Comparison of ENCODE assay signal across 9 cellular contexts in the genomic region with DNA sequence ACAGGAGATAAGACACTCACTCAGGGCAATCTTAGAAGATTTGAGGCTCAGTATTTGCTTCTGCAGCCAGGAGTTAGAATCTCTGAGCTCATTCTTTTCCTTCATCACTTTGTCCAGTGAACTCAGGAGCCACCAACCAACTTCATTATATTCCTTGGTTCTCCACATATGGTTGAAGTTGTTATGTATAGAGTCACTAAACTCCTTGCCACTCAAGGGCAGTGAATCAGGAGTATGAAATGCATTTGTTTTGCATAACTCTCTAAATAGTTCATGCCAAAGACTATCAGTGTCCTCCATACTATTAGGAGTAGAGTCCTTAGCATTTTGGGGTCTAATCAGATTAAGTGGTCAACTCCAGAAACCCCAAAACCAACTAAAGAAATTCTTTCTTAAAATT.
"Had no signal": no experiment of that assay in that cellular context is flagged by ENCODE, and none has a peak within 500 bp of the region (broad histone marks: within the 10 kb centered on the region; RNA-seq: fewer than 3 reads in every experiment).

No MANE protein-coding gene starts in this region.

- FAIRE-seq: H1, H54, HepG2 had no signal

- H3K4me2 ChIP-seq: GM23338 had no signal

- DNase-seq: H9, HFFc6, KBM-7 had no signal

- ATAC-seq: GM23338, HCT116, HepG2 had no signal

- H3K36me3 Mint-ChIP-seq: IgD-negative memory B cell had no signal

- H3K27ac Mint-ChIP-seq: GM23338, H9, HFFc6, IgD-negative memory B cell had no signal

- H3K4me1 Mint-ChIP-seq: GM23338, H9 had no signal

- H3K4me3 Mint-ChIP-seq: GM23338, H9, HFFc6, IgD-negative memory B cell had no signal

- H3K4me3 ChIP-seq: GM23338 had no signal

- H2AFZ ChIP-seq: GM23338 had no signal

- H3K27me3 Mint-ChIP-seq: IgD-negative memory B cell had no signal
